In genomic region chr9:133351908-133352634, GRCh38 we compare ENCODE assay signal across 8 cellular contexts. TPM values are rescaled to one million over a fixed set of nuclear protein-coding genes. Genes with fewer than 3 reads are reported as not detected.
DNase-seq lines count a peak whose midpoint lies in the region; ATAC-seq and TF ChIP-seq lines count a peak whose summit lies in the region.

No MANE protein-coding gene starts in this region.

- peak overlapping the region; percentile 66 for H3K27ac Mint-ChIP-seq in activated CD8-positive, alpha-beta T cell treated with anti-CD3 and anti-CD28 coated beads for 36 hours
- no peak overlapping the region for H3K27ac Mint-ChIP-seq in glutamatergic neuron (ENCODE audit: unreplicated experiment)
- peak overlapping the region; percentile 63 for H3K27ac Mint-ChIP-seq in type B pancreatic cell

- POLR2A ChIA-PET in activated CD8-positive, alpha-beta T cell treated with anti-CD3 and anti-CD28 coated beads for 36 hours (lab: Charles Lee) = interaction anchor here (0.7 to 28.8 kb wide), 6 partner anchors 3 to 73 kb away, joined by 3 to 872 read pairs (median 8); partner anchors contain the start of genes MED22, RPL7A, STKLD1 and SURF1

- peak; percentile 64 for DNase-seq in SIG-M5 treated with dmso at 0.1 percent for 504 hours (lab: John Stamatoyannopoulos, UW; ENCODE audit: unreplicated experiment)
- DNase-seq in SIG-M5 (lab: John Stamatoyannopoulos, UW) = no peak
- peak; percentile 54 for DNase-seq in M059J (ENCODE audit: low read depth)
- peak; percentile 71 for DNase-seq in activated CD8-positive, alpha-beta T cell treated with anti-CD3 and anti-CD28 coated beads for 36 hours
- peak; percentile 48 for DNase-seq in glutamatergic neuron
- no peak for DNase-seq in type B pancreatic cell (ENCODE audit: extremely low spot score, unreplicated experiment)
- no peak for DNase-seq in middle frontal gyrus (ENCODE audit: extremely low spot score, low spot score)
- DNase-seq in NCI-H2029 (lab: John Stamatoyannopoulos, UW) = no peak

- intact Hi-C loops in activated CD8-positive, alpha-beta T cell treated with anti-CD3 and anti-CD28 coated beads for 36 hours (cut with micrococcal nuclease) = loop anchor here (2.0 kb wide), 1 partner anchor 19 kb away; no protein-coding TSS in a partner anchor

- H3K36me3 Mint-ChIP-seq in activated CD8-positive, alpha-beta T cell treated with anti-CD3 and anti-CD28 coated beads for 36 hours (ENCODE audit: low read depth) = peaks cover 49% of the 10 kb centered on the region
- H3K36me3 Mint-ChIP-seq in glutamatergic neuron (ENCODE audit: unreplicated experiment) = peaks cover 17% of the 10 kb centered on the region
- H3K36me3 Mint-ChIP-seq in type B pancreatic cell = peaks cover 27% of the 10 kb centered on the region

- no peaks in the 10 kb centered on the region for H3K9me3 Mint-ChIP-seq in activated CD8-positive, alpha-beta T cell treated with anti-CD3 and anti-CD28 coated beads for 36 hours
- H3K9me3 Mint-ChIP-seq in glutamatergic neuron (ENCODE audit: unreplicated experiment) = peaks cover 17% of the 10 kb centered on the region
- no peaks in the 10 kb centered on the region for H3K9me3 Mint-ChIP-seq in type B pancreatic cell

- CTCF ChIA-PET in activated CD8-positive, alpha-beta T cell treated with anti-CD3 and anti-CD28 coated beads for 36 hours (lab: Charles Lee) = interaction anchor here (0.9 to 2.5 kb wide), 6 partner anchors 11 to 52 kb away, joined by 3 to 15 read pairs (median 6); no protein-coding TSS in a partner anchor

- H3K27me3 Mint-ChIP-seq in activated CD8-positive, alpha-beta T cell treated with anti-CD3 and anti-CD28 coated beads for 36 hours = no peaks in the 10 kb centered on the region
- peaks cover 6% of the 10 kb centered on the region for H3K27me3 Mint-ChIP-seq in glutamatergic neuron (ENCODE audit: unreplicated experiment)
- H3K27me3 Mint-ChIP-seq in type B pancreatic cell = no peaks in the 10 kb centered on the region

- H3K4me3 Mint-ChIP-seq in activated CD8-positive, alpha-beta T cell treated with anti-CD3 and anti-CD28 coated beads for 36 hours = no peak overlapping the region
- no peak overlapping the region for H3K4me3 Mint-ChIP-seq in glutamatergic neuron (ENCODE audit: unreplicated experiment)
- peak overlapping the region; percentile 47 for H3K4me3 Mint-ChIP-seq in type B pancreatic cell

- ATAC-seq in activated CD8-positive, alpha-beta T cell treated with anti-CD3 and anti-CD28 coated beads for 36 hours = peak; percentile 35

- peaks cover 47% of the 10 kb centered on the region for H3K4me1 Mint-ChIP-seq in activated CD8-positive, alpha-beta T cell treated with anti-CD3 and anti-CD28 coated beads for 36 hours (ENCODE audit: low read depth)
- H3K4me1 Mint-ChIP-seq in glutamatergic neuron (ENCODE audit: low read depth, unreplicated experiment) = peaks cover 19% of the 10 kb centered on the region
- peaks cover 12% of the 10 kb centered on the region for H3K4me1 Mint-ChIP-seq in type B pancreatic cell (ENCODE audit: unreplicated experiment)

- TF ChIP-seq CTCF in activated CD8-positive, alpha-beta T cell treated with anti-CD3 and anti-CD28 coated beads for 36 hours (IDR thresholded peaks at IDR 0.05) = peak; percentile 61
- TF ChIP-seq CTCF in glutamatergic neuron (IDR thresholded peaks at IDR 0.05; ENCODE audit: partially characterized antibody, unreplicated experiment) (peak; percentile 37), type B pancreatic cell (conservative IDR thresholded peaks at IDR 0.05) (peak; percentile 70)

RNA-seq across cellular contexts. Expression of gene RPL7A, which starts 4.1 kb away (rescaled TPM):
- total RNA-seq in M059J (2014; rRNA removed; shearing (Covaris generic)) = 1,496 and 1,702 TPM in 2 replicates
- total RNA-seq in activated CD8-positive, alpha-beta T cell treated with anti-CD3 and anti-CD28 coated beads for 36 hours = 1,000 to 10,000 TPM; 3,479 to 3,507 TPM
- total RNA-seq in glutamatergic neuron (ENCODE audit: unreplicated experiment) = 1,442 TPM
- total RNA-seq in type B pancreatic cell (ENCODE audit: low replicate concordance) = 2,442 and 2,715 TPM in 2 replicates

RNA-seq across cellular contexts. Expression of gene MED22, which starts 4.1 kb away (rescaled TPM):
- total RNA-seq in M059J (2014; rRNA removed; shearing (Covaris generic)) = 27.8 and 38.9 TPM in 2 replicates
- 10 to 100 TPM; 23.4 to 29.0 TPM for total RNA-seq in activated CD8-positive, alpha-beta T cell treated with anti-CD3 and anti-CD28 coated beads for 36 hours
- 35.7 TPM for total RNA-seq in glutamatergic neuron (ENCODE audit: unreplicated experiment)
- 34.0 and 38.2 TPM in 2 replicates for total RNA-seq in type B pancreatic cell (ENCODE audit: low replicate concordance)

RNA-seq across cellular contexts. Expression of gene SURF1, which starts 4.2 kb away (rescaled TPM):
- total RNA-seq in M059J (2014; rRNA removed; shearing (Covaris generic)) = 26.1 and 29.3 TPM in 2 replicates
- 10 to 100 TPM; 22.1 to 25.3 TPM for total RNA-seq in activated CD8-positive, alpha-beta T cell treated with anti-CD3 and anti-CD28 coated beads for 36 hours
- total RNA-seq in glutamatergic neuron (ENCODE audit: unreplicated experiment) (56.1 TPM), type B pancreatic cell (ENCODE audit: low replicate concordance) (40.8 and 46.9 TPM in 2 replicates)

RNA-seq across cellular contexts. Expression of gene SURF2, which starts 4.3 kb away (rescaled TPM):
- 19.8 and 23.5 TPM in 2 replicates for total RNA-seq in M059J (2014; rRNA removed; shearing (Covaris generic))
- total RNA-seq in activated CD8-positive, alpha-beta T cell treated with anti-CD3 and anti-CD28 coated beads for 36 hours = 10 to 100 TPM; 14.6 to 21.5 TPM
- 24.0 TPM for total RNA-seq in glutamatergic neuron (ENCODE audit: unreplicated experiment)
- total RNA-seq in type B pancreatic cell (ENCODE audit: low replicate concordance) = 21.3 and 23.5 TPM in 2 replicates

RNA-seq across cellular contexts. Expression of gene SURF6, which starts 16.1 kb away (rescaled TPM):
- 4.2 and 12.8 TPM in 2 replicates for total RNA-seq in M059J (2014; rRNA removed; shearing (Covaris generic))
- total RNA-seq in activated CD8-positive, alpha-beta T cell treated with anti-CD3 and anti-CD28 coated beads for 36 hours = 10 to 100 TPM; 24.9 to 28.3 TPM
- 15.0 TPM for total RNA-seq in glutamatergic neuron (ENCODE audit: unreplicated experiment)
- total RNA-seq in type B pancreatic cell (ENCODE audit: low replicate concordance) = 24.9 and 26.5 TPM in 2 replicates

Comparison
In these comparisons a context has a peak if more than half of its experiments do, and no peak if none do; other contexts are left out.
1. DNase-seq: peak in SIG-M5 treated with dmso at 0.1 percent for 504 hours (single experiment), M059J (single experiment), activated CD8-positive, alpha-beta T cell treated with anti-CD3 and anti-CD28 coated beads for 36 hours (single experiment) and glutamatergic neuron (single experiment); none in SIG-M5 (single experiment), type B pancreatic cell (single experiment), middle frontal gyrus (single experiment) and NCI-H2029 (single experiment).
2. Peak in every context shown above with its lines, with median percentiles within 50 percentile points of each other: CTCF ChIP-seq.